ENCODE assay signal across 1 cellular context in the genomic region with DNA sequence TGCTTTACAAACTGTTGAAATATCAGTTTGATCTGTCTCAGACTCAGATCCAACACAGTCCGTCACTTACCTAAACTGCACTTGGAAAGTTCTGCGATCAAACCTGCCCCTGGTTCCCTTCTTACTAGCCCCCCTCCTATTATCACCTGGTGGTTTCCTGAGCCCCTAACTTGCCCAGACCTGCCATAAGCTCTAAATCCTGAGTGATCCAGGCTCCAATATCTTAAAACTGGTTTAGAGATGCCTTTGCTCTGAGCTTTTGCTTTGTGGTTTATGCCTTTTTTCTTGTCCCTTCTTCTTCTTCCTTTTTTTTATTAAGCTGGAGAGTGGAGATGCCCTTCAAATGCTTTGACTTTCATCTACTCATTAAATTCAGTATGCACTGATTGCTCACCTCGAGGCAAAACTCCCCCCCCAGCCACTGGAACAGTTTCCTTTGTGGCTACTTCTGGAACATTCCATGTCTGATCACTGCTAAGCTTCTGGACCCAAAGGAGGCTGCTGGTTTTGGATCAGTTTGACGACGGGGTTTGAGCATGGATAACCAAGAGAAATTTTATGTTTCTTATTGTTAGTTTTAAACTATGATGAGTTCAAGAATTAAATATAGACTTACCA.
TF ChIP-seq lines count a peak whose summit lies in the region.

No MANE protein-coding gene starts in this region.

TF ChIP-seq in K562, 482 proteins besides CTCF, POLR2A, EP300 and RAD21:
- no peak for TF ChIP-seq ZFP30 (CRISPR knock-in tag; IDR thresholded peaks at IDR 0.05; ENCODE audit: borderline replicate concordance)
- TF ChIP-seq, protein P1, sequence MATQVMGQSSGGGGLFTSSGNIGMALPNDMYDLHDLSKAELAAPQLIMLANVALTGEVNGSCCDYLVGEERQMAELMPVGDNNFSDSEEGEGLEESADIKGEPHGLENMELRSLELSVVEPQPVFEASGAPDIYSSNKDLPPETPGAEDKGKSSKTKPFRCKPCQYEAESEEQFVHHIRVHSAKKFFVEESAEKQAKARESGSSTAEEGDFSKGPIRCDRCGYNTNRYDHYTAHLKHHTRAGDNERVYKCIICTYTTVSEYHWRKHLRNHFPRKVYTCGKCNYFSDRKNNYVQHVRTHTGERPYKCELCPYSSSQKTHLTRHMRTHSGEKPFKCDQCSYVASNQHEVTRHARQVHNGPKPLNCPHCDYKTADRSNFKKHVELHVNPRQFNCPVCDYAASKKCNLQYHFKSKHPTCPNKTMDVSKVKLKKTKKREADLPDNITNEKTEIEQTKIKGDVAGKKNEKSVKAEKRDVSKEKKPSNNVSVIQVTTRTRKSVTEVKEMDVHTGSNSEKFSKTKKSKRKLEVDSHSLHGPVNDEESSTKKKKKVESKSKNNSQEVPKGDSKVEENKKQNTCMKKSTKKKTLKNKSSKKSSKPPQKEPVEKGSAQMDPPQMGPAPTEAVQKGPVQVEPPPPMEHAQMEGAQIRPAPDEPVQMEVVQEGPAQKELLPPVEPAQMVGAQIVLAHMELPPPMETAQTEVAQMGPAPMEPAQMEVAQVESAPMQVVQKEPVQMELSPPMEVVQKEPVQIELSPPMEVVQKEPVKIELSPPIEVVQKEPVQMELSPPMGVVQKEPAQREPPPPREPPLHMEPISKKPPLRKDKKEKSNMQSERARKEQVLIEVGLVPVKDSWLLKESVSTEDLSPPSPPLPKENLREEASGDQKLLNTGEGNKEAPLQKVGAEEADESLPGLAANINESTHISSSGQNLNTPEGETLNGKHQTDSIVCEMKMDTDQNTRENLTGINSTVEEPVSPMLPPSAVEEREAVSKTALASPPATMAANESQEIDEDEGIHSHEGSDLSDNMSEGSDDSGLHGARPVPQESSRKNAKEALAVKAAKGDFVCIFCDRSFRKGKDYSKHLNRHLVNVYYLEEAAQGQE (CRISPR knock-in tag; IDR thresholded peaks at IDR 0.05; ENCODE audit: low read depth) = no peak
- TF ChIP-seq, protein P2, sequence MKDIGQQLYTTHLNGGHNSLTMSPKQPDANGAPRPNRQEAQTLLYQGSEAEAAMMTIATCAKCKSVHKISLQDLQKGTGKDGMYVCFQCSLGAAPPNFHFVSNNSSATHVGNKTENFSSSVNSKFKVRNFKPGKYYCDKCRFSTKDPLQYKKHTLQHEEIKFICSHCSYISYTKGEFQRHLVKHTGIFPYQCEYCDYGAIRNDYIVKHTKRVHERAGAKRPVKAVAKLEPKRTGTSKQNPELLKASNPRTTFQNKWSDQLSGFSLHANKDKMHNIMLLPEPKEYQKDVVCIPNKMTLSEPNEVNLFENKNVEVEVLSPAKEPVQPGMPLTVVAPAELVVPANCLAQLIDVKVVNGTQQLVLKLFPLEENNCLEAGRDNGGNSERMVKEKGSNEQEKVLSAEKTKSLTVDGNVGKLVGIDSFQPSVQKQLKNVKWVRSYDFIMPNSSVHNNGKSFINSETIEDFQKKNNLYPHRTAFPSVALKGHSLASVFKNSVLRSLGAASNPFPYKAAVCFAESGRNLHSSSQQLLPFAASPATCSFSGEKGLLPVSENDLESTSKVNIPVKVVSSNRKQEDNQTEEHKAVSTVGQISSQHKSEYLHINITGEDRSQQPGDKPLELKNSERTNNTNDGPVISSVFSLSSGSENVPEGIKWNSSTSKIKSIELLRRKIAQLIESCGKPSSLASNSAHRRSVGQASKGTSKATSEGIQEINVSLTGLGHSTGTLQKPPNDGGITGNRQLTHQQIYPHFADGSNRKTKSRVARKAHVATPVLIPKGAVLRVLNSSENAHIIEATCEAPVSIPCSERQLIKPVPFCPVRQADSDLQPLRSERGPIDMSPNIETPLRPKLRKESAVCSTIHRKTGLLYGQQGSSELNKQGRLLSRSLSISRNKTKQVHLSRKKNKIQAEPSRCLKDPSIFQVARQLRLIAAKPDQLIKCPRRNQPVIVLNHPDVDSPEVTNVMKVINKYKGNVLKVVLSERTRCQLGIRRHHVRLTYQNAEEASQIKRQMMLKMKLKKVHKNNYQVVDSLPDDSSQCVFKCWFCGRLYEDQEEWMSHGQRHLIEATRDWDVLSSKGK (CRISPR knock-in tag; IDR thresholded peaks at IDR 0.05) = no peak
- no peak for TF ChIP-seq OTX1 (CRISPR knock-in tag; IDR thresholded peaks at IDR 0.05)
